1 cellular context compared by ENCODE assay signal in the genomic region with DNA sequence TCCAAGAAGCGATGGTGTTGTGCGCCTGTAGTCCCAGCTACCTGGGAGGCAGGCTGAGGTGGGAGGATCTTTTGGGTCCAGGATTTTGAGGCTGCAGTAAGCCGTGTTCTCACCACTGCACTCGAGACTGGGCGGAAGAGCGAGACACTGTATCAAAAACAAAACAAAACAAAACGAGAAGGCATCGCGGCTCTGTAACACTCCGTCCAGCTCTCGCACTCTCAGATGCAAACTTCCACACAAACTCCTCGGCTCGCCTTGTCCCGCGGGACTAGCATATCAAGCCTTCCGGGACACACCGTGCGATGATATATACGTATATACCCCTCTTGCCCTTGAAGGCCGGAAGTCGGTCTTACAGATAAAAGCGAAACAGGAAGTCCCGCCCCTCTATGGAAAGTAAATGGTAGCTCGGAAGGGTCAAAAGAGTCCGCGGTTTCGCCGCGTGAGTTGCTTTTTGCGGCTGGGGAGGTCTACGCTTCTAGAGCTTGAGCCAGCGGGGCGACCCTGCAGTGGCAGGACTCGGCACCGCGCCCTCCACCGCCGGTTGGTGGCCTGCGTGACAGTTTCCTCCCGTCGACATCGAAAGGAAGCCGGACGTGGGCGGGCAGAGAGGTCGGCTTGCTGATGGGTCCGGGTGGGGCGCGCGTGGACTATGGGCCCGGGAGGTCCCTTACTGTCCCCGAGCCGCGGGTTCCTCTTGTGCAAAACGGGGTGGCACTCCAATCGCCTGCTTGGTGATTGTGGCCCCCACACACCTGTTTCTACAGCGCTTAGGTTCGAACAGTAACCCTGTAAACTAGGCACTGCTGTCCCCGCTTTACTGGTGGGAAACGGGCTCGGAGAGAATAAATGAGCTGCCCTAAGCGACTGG.
A peak's percentile ranks its signal among the peaks of the same experiment; 100 is the strongest.
TF ChIP-seq lines count a peak whose summit lies in the region.

A gene with protein sequence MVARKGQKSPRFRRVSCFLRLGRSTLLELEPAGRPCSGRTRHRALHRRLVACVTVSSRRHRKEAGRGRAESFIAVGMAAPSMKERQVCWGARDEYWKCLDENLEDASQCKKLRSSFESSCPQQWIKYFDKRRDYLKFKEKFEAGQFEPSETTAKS (plus strand): TSS at position 393 of the 874 bp plus-strand sequence. CDS start 11 bp downstream, at position 404.

TF ChIP-seq in HepG2, 621 proteins besides CTCF, POLR2A, EP300 and RAD21 (continued from another document and continues in another):
- TF ChIP-seq, protein P1, sequence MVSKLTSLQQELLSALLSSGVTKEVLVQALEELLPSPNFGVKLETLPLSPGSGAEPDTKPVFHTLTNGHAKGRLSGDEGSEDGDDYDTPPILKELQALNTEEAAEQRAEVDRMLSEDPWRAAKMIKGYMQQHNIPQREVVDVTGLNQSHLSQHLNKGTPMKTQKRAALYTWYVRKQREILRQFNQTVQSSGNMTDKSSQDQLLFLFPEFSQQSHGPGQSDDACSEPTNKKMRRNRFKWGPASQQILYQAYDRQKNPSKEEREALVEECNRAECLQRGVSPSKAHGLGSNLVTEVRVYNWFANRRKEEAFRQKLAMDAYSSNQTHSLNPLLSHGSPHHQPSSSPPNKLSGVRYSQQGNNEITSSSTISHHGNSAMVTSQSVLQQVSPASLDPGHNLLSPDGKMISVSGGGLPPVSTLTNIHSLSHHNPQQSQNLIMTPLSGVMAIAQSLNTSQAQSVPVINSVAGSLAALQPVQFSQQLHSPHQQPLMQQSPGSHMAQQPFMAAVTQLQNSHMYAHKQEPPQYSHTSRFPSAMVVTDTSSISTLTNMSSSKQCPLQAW (CRISPR knock-in tag; IDR thresholded peaks at IDR 0.05), result peak; percentile 86
- TF ChIP-seq MED13 (CRISPR knock-in tag; IDR thresholded peaks at IDR 0.05) (peak; percentile 54; the same call in 1 of the 2 replicates), ZNF768 (CRISPR knock-in tag; IDR thresholded peaks at IDR 0.05) (peak; percentile 77), ZNF329 (CRISPR knock-in tag; IDR thresholded peaks at IDR 0.05; ENCODE audit: low read depth) (0 out of 2 replicates have a peak, but pooled peaks have one; percentile 71), SMARCE1 (IDR thresholded peaks at IDR 0.05; ENCODE audit: borderline replicate concordance) (no peak), ZNF460 (CRISPR knock-in tag; IDR thresholded peaks at IDR 0.05; ENCODE audit: borderline replicate concordance) (no peak; the same call in 1 of the 2 replicates), ISL2 (CRISPR knock-in tag; IDR thresholded peaks at IDR 0.05) (peak; percentile 73), ZNF749 (CRISPR knock-in tag; IDR thresholded peaks at IDR 0.05; ENCODE audit: borderline replicate concordance) (peak; percentile 92; the same call in 1 of the 2 replicates), ZSCAN29 (CRISPR knock-in tag; conservative IDR thresholded peaks at IDR 0.05) (no peak; the same call in 1 of the 2 replicates), SMAD9 (CRISPR knock-in tag; IDR thresholded peaks at IDR 0.05) (0 out of 2 replicates have a peak, but pooled peaks have one; percentile 47), HNRNPH1 (optimal IDR thresholded peaks at IDR 0.05; ENCODE audit: low read depth, low read length) (no peak), ZFP41 (CRISPR knock-in tag; IDR thresholded peaks at IDR 0.05; ENCODE audit: borderline replicate concordance) (peak; percentile 6), ZFAT (CRISPR knock-in tag; conservative IDR thresholded peaks at IDR 0.05) (no peak), KLF16 (CRISPR knock-in tag; IDR thresholded peaks at IDR 0.05) (peak in 1 of 2 experiments; percentile 90; a peak in 2 of 4 replicates), ZNF260 (CRISPR knock-in tag; IDR thresholded peaks at IDR 0.05; ENCODE audit: borderline replicate concordance, low read depth) (peak; percentile 82; the same call in 1 of the 2 replicates), RELA (CRISPR knock-in tag; IDR thresholded peaks at IDR 0.05) (peak; percentile 79), PHF20 (CRISPR knock-in tag; IDR thresholded peaks at IDR 0.05) (peak; percentile 91; the same call in 1 of the 2 replicates), TOE1 (CRISPR knock-in tag; IDR thresholded peaks at IDR 0.05) (no peak; the same call in 1 of the 2 replicates), HNRNPLL (IDR thresholded peaks at IDR 0.05; ENCODE audit: low read depth, low read length, poor library complexity, severe bottlenecking) (peak; percentile 83), ZNF3 (CRISPR knock-in tag; IDR thresholded peaks at IDR 0.05) (no peak), RCOR2 (CRISPR knock-in tag; IDR thresholded peaks at IDR 0.05) (no peak; the same call in 1 of the 2 replicates), RXRA (CRISPR knock-in tag; IDR thresholded peaks at IDR 0.05) (peak; percentile 77), PHF5A (CRISPR knock-in tag; IDR thresholded peaks at IDR 0.05; ENCODE audit: low read depth, unreplicated experiment) (peak; percentile 72), MAF1 (CRISPR knock-in tag; IDR thresholded peaks at IDR 0.05; ENCODE audit: borderline replicate concordance) (no peak), MED8 (CRISPR knock-in tag; IDR thresholded peaks at IDR 0.05; ENCODE audit: insufficient replicate concordance) (peak; percentile 33), MATR3 (CRISPR knock-in tag; IDR thresholded peaks at IDR 0.05) (no peak), NFE2L2 (IDR thresholded peaks at IDR 0.05; ENCODE audit: low read length) (peak; percentile 57; the same call in 1 of the 2 replicates), ZNF672 (CRISPR knock-in tag; IDR thresholded peaks at IDR 0.05) (no peak), CHD2 (IDR thresholded peaks at IDR 0.05; ENCODE audit: low read depth, low read length) (peak; percentile 79), ZNF572 (CRISPR knock-in tag; IDR thresholded peaks at IDR 0.05) (peak; percentile 78; the same call in 1 of the 2 replicates), PAX8 (CRISPR knock-in tag; IDR thresholded peaks at IDR 0.05; ENCODE audit: borderline replicate concordance) (0 out of 2 replicates have a peak, but pooled peaks have one; percentile 47), ATM (IDR thresholded peaks at IDR 0.05; ENCODE audit: borderline replicate concordance) (no peak), PITX1 (CRISPR knock-in tag; IDR thresholded peaks at IDR 0.05) (0 out of 2 replicates have a peak, but pooled peaks have one; percentile 75), ZNF558 (CRISPR knock-in tag; IDR thresholded peaks at IDR 0.05; ENCODE audit: borderline replicate concordance) (0 out of 2 replicates have a peak, but pooled peaks have one; percentile 41)
- TF ChIP-seq, protein P2, sequence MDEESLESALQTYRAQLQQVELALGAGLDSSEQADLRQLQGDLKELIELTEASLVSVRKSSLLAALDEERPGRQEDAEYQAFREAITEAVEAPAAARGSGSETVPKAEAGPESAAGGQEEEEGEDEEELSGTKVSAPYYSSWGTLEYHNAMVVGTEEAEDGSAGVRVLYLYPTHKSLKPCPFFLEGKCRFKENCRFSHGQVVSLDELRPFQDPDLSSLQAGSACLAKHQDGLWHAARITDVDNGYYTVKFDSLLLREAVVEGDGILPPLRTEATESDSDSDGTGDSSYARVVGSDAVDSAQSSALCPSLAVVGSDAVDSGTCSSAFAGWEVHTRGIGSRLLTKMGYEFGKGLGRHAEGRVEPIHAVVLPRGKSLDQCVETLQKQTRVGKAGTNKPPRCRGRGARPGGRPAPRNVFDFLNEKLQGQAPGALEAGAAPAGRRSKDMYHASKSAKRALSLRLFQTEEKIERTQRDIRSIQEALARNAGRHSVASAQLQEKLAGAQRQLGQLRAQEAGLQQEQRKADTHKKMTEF (CRISPR knock-in tag; IDR thresholded peaks at IDR 0.05), result peak; percentile 93
- TF ChIP-seq, protein P3, sequence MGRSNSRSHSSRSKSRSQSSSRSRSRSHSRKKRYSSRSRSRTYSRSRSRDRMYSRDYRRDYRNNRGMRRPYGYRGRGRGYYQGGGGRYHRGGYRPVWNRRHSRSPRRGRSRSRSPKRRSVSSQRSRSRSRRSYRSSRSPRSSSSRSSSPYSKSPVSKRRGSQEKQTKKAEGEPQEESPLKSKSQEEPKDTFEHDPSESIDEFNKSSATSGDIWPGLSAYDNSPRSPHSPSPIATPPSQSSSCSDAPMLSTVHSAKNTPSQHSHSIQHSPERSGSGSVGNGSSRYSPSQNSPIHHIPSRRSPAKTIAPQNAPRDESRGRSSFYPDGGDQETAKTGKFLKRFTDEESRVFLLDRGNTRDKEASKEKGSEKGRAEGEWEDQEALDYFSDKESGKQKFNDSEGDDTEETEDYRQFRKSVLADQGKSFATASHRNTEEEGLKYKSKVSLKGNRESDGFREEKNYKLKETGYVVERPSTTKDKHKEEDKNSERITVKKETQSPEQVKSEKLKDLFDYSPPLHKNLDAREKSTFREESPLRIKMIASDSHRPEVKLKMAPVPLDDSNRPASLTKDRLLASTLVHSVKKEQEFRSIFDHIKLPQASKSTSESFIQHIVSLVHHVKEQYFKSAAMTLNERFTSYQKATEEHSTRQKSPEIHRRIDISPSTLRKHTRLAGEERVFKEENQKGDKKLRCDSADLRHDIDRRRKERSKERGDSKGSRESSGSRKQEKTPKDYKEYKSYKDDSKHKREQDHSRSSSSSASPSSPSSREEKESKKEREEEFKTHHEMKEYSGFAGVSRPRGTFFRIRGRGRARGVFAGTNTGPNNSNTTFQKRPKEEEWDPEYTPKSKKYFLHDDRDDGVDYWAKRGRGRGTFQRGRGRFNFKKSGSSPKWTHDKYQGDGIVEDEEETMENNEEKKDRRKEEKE (IDR thresholded peaks at IDR 0.05), result no peak
- TF ChIP-seq, protein P4, sequence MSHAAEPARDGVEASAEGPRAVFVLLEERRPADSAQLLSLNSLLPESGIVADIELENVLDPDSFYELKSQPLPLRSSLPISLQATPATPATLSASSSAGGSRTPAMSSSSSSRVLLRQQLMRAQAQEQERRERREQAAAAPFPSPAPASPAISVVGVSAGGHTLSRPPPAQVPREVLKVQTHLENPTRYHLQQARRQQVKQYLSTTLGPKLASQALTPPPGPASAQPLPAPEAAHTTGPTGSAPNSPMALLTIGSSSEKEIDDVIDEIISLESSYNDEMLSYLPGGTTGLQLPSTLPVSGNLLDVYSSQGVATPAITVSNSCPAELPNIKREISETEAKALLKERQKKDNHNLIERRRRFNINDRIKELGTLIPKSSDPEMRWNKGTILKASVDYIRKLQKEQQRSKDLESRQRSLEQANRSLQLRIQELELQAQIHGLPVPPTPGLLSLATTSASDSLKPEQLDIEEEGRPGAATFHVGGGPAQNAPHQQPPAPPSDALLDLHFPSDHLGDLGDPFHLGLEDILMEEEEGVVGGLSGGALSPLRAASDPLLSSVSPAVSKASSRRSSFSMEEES (CRISPR knock-in tag; IDR thresholded peaks at IDR 0.05), result peak; percentile 96
- TF ChIP-seq, protein P5, sequence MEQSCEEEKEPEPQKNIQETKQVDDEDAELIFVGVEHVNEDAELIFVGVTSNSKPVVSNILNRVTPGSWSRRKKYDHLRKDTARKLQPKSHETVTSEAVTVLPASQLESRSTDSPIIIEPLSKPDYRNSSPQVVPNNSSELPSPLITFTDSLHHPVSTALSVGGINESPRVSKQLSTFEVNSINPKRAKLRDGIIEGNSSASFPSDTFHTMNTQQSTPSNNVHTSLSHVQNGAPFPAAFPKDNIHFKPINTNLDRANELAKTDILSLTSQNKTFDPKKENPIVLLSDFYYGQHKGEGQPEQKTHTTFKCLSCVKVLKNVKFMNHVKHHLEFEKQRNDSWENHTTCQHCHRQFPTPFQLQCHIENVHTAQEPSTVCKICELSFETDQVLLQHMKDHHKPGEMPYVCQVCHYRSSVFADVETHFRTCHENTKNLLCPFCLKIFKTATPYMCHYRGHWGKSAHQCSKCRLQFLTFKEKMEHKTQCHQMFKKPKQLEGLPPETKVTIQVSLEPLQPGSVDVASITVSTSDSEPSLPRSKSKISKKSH (CRISPR knock-in tag; IDR thresholded peaks at IDR 0.05; ENCODE audit: borderline replicate concordance), result peak; percentile 70
- TF ChIP-seq, protein P6, sequence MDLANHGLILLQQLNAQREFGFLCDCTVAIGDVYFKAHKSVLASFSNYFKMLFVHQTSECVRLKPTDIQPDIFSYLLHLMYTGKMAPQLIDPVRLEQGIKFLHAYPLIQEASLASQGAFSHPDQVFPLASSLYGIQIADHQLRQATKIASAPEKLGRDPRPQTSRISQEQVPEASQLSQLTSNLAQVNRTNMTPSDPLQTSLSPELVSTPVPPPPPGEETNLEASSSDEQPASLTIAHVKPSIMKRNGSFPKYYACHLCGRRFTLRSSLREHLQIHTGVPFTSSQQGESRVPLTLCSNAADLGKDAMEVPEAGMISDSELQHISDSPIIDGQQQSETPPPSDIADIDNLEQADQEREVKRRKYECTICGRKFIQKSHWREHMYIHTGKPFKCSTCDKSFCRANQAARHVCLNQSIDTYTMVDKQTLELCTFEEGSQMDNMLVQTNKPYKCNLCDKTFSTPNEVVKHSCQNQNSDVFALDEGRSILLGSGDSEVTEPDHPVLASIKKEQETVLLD (CRISPR knock-in tag; IDR thresholded peaks at IDR 0.05; ENCODE audit: low read depth), result no peak; the same call in 1 of the 2 replicates
- TF ChIP-seq, protein P7, sequence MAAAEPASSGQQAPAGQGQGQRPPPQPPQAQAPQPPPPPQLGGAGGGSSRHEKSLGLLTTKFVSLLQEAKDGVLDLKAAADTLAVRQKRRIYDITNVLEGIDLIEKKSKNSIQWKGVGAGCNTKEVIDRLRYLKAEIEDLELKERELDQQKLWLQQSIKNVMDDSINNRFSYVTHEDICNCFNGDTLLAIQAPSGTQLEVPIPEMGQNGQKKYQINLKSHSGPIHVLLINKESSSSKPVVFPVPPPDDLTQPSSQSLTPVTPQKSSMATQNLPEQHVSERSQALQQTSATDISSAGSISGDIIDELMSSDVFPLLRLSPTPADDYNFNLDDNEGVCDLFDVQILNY (CRISPR knock-in tag; conservative IDR thresholded peaks at IDR 0.05), result no peak
- TF ChIP-seq, protein P8, sequence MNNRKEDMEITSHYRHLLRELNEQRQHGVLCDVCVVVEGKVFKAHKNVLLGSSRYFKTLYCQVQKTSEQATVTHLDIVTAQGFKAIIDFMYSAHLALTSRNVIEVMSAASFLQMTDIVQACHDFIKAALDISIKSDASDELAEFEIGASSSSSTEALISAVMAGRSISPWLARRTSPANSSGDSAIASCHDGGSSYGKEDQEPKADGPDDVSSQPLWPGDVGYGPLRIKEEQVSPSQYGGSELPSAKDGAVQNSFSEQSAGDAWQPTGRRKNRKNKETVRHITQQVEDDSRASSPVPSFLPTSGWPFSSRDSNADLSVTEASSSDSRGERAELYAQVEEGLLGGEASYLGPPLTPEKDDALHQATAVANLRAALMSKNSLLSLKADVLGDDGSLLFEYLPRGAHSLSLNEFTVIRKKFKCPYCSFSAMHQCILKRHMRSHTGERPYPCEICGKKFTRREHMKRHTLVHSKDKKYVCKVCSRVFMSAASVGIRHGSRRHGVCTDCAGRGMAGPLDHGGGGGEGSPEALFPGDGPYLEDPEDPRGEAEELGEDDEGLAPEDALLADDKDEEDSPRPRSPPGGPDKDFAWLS (CRISPR knock-in tag; IDR thresholded peaks at IDR 0.05; ENCODE audit: borderline replicate concordance), result 0 out of 2 replicates have a peak, but pooled peaks have one; percentile 35
- TF ChIP-seq, protein P9, sequence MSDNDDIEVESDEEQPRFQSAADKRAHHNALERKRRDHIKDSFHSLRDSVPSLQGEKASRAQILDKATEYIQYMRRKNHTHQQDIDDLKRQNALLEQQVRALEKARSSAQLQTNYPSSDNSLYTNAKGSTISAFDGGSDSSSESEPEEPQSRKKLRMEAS (IDR thresholded peaks at IDR 0.05), result peak; percentile 84
- TF ChIP-seq, protein P10, sequence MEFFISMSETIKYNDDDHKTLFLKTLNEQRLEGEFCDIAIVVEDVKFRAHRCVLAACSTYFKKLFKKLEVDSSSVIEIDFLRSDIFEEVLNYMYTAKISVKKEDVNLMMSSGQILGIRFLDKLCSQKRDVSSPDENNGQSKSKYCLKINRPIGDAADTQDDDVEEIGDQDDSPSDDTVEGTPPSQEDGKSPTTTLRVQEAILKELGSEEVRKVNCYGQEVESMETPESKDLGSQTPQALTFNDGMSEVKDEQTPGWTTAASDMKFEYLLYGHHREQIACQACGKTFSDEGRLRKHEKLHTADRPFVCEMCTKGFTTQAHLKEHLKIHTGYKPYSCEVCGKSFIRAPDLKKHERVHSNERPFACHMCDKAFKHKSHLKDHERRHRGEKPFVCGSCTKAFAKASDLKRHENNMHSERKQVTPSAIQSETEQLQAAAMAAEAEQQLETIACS (CRISPR knock-in tag; IDR thresholded peaks at IDR 0.05), result no peak
